Comparison of ENCODE assay signal across 8 cellular contexts in the genomic region with DNA sequence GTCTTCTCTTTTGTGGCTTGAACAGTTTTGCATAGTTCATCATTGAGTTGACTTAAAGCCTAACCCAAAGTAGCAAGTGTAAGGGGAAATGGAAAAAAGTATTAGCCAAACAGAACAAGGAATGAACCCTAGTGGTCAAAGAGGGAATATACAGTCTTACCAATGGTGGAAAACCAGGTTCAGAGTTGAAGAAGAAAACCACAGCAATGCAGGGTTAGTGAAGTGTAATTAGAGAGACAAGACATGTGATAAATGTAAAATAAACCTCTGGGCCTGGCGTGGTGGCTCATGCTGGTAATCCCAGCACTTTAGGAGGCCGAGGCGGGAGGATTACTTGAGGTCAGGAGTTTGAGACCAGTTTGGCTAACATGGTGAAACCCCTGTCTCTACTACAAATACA. TPM values are rescaled to one million over a fixed set of nuclear protein-coding genes. Genes with fewer than 3 reads are reported as not detected.
A peak's percentile ranks its signal among the peaks of the same experiment; 100 is the strongest.
DNase-seq lines count a peak whose midpoint lies in the region; ATAC-seq and TF ChIP-seq lines count a peak whose summit lies in the region.

No MANE protein-coding gene starts in this region.

- TF ChIP-seq CTCF in AG04450 (IDR thresholded peaks at IDR 0.05; ENCODE audit: low read depth, low read length), result peak; percentile 59
- peak; percentile 24 for TF ChIP-seq CTCF in astrocyte of the cerebellum (IDR thresholded peaks at IDR 0.05; ENCODE audit: low read depth, low read length, missing control alignments)
- TF ChIP-seq CTCF in nephron (IDR thresholded peaks at IDR 0.05; ENCODE audit: unreplicated experiment in 3 of 3), result peak in 1 of 3 experiments; percentile 25

- H3K4me3 Mint-ChIP-seq in nephron, result peak overlapping the region; percentile 17 to 89 (median 87)

- H3K9me3 Mint-ChIP-seq in nephron, result no peaks in the 10 kb centered on the region

- H3K4me3 ChIP-seq in AG04450 (ENCODE audit: low read depth, low read length), result no peak overlapping the region
- no peak overlapping the region for H3K4me3 ChIP-seq in astrocyte of the cerebellum (ENCODE audit: low read depth, low read length)

- H3K27ac ChIP-seq in AG04450 (ENCODE audit: low read depth, low read length), result no peak overlapping the region

- H3K9me3 ChIP-seq in AG04450 (ENCODE audit: control insufficient read depth, insufficient read depth, low read length), result no peaks in the 10 kb centered on the region

- peaks cover 5% of the 10 kb centered on the region for H3K27me3 Mint-ChIP-seq in nephron (ENCODE audit: low read depth)

- DNase-seq in AG04450 (ENCODE audit: low read depth, low spot score), result no peak
- peak; percentile 37 for DNase-seq in HuH-7 (ENCODE audit: low spot score)
- DNase-seq in astrocyte of the cerebellum (ENCODE audit: low read depth), result no peak
- DNase-seq in NCI-H446 (lab: John Stamatoyannopoulos, UW), result no peak
- no peak for DNase-seq in activated CD8-positive, alpha-beta memory T cell treated with anti-CD3 and anti-CD28 coated beads, Interleukin-2, amount 50 U/mL, for 4 hours

- POLR2A ChIA-PET in AG04450 (lab: Yijun Ruan, JAX), result no interaction called here

- in situ Hi-C loops in astrocyte of the cerebellum (cut with HindIII; ENCODE audit: low sequenced_read_pairs), result no loop called here

- CTCF ChIA-PET in AG04450 (lab: Charles Lee), result interaction anchor here (0.9 to 1.9 kb wide), 4 partner anchors 10 to 325 kb away, joined by 4 to 8 read pairs (median 5); no protein-coding TSS in a partner anchor

- H3K27ac Mint-ChIP-seq in nephron, result no peak overlapping the region

- no peaks in the 10 kb centered on the region for H3K27me3 ChIP-seq in AG04450 (ENCODE audit: control insufficient read depth, insufficient read depth, low read length)

- no peaks in the 10 kb centered on the region for H3K36me3 Mint-ChIP-seq in nephron (ENCODE audit: low read depth)

- H3K4me1 Mint-ChIP-seq in nephron, result peaks cover 20% of the 10 kb centered on the region

- ATAC-seq in GM18870 (IDR thresholded peaks at IDR 0.05; ENCODE audit: unreplicated experiment), result peak; percentile 68
- ATAC-seq in HG02623 (IDR thresholded peaks at IDR 0.05; ENCODE audit: unreplicated experiment), result no peak

RNA-seq across cellular contexts. Expression of gene TTN, which starts 2.4 kb away (rescaled TPM):
- 0.06 and 0.07 TPM in 2 replicates for polyA plus RNA-seq in AG04450 (2011; rRNA removed)
- polyA minus RNA-seq in AG04450 (2011; rRNA and poly(A)+ RNA removed), result under 0.01 and 0.17 TPM in 2 replicates
